20 cellular contexts compared by ENCODE assay signal in the genomic region with DNA sequence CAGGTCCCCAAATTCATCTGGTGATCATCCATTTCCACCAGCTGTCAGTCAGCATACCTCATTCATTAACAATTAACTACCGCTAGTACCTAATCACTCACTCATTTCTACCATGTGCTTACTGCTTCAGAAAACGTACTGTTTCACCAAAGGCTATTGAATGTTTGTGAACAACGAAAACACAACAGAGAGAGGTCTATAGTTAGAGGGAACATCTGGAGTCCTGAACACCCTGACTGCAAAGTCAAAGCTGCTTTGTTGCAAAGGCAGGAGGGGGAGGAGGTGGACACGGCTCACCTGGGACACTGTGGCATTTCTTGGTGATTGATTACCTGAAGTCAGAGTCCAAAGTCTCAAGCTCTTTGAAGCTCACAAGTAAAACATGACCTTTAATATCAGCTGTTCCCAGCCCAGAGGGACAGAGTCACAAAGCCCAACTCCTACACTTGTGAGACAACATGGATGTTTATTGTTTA.
DNase-seq lines count a peak whose midpoint lies in the region; ATAC-seq, FAIRE-seq and TF ChIP-seq lines count a peak whose summit lies in the region.
"Had no signal": no experiment of that assay in that cellular context is flagged by ENCODE, and none has a peak within 500 bp of the region (broad histone marks: within the 10 kb centered on the region; RNA-seq: fewer than 3 reads in every experiment).

No MANE protein-coding gene starts in this region.

- H3K4me1 ChIP-seq in kidney (ENCODE audit: control insufficient read depth in 1 of 2, insufficient read depth in 1 of 2, low read depth in 1 of 2, low read length in 2 of 2) (peaks cover 5 to 18% of the 10 kb centered on the region in 2 donors), adrenal gland (replicated peaks in 1 of 2) (no peaks in the 10 kb centered on the region)
- H3K4me1 ChIP-seq: BLaER1 treated with 17β-estradiol and CSF1 and Interleukin-3, amounts not matched to agents 10 nM and 100 nM; upper lobe of right lung had no signal

- H3K36me3 ChIP-seq in kidney (ENCODE audit: control insufficient read depth in 1 of 2, insufficient read depth in 2 of 2, low read length in 2 of 2) (no peaks in the 10 kb centered on the region), adrenal gland (replicated peaks in 1 of 2) (no peaks in the 10 kb centered on the region)
- H3K36me3 ChIP-seq: BLaER1 treated with 17β-estradiol and CSF1 and Interleukin-3, amounts not matched to agents 10 nM and 100 nM; upper lobe of right lung had no signal

- H3K27ac ChIP-seq in kidney (ENCODE audit: low read depth in 2 of 2, low read length in 2 of 2) (peak overlapping the region; percentile 30 to 38), adrenal gland (no peak overlapping the region)
- H3K27ac ChIP-seq: 22Rv1; BLaER1 treated with 17β-estradiol and CSF1 and Interleukin-3, amounts not matched to agents 10 nM and 100 nM; upper lobe of right lung had no signal

- no peaks in the 10 kb centered on the region for H3K36me3 Mint-ChIP-seq in activated CD4-positive, alpha-beta T cell treated with anti-CD3 and anti-CD28 coated beads, Interleukin-2, amount 10 ng/mL, durations not matched to agents 24 days and 14 days (ENCODE audit: low read depth)
- H3K36me3 Mint-ChIP-seq in natural killer cell, result no peaks in the 10 kb centered on the region
- H3K36me3 Mint-ChIP-seq: stimulated activated naive B cell treated with anti-CD40 and anti-IgM and Interleukin-4, amounts not matched to agents 10 μg/mL and 1 μg/mL and 100 μg/mL, for 72 hours had no signal

- peak; percentile 20 for DNase-seq in activated CD4-positive, alpha-beta T cell treated with anti-CD3 and anti-CD28 coated beads, Interleukin-2, amount 10 ng/mL, durations not matched to agents 24 days and 14 days
- DNase-seq in activated CD4-positive, alpha-beta T cell treated with anti-CD3 and anti-CD28 coated beads for 48 hours, result no peak
- DNase-seq in kidney (no peak), adrenal gland (no peak), natural killer cell (no peak), globus pallidus (ENCODE audit: low spot score) (no peak)
- DNase-seq: activated CD4-positive, alpha-beta T cell treated with anti-CD3 and anti-CD28 coated beads for 1 hour; activated gamma-delta T cell treated with Interleukin-2 at 50 U/mL for 16 hours; anterior cingulate cortex; left ventricle myocardium superior; NCI-H146; NCI-H446; SHP77 treated with DMSO at 0.1 percent for 48 hours; stimulated activated naive B cell treated with anti-CD40 and anti-IgM and Interleukin-4, amounts not matched to agents 10 μg/mL and 1 μg/mL and 100 μg/mL, for 72 hours; upper lobe of right lung had no signal

- no peaks in the 10 kb centered on the region for H3K9me3 ChIP-seq in kidney (ENCODE audit: control insufficient read depth in 1 of 2, low read length in 2 of 2)
- H3K9me3 ChIP-seq in adrenal gland (replicated peaks in 1 of 3), result no peaks in the 10 kb centered on the region
- H3K9me3 ChIP-seq: BLaER1 treated with 17β-estradiol and CSF1 and Interleukin-3, amounts not matched to agents 10 nM and 100 nM; upper lobe of right lung had no signal

- TF ChIP-seq POLR2A in adrenal gland (IDR thresholded peaks at IDR 0.05), result no peak

- H3K4me3 ChIP-seq in kidney (ENCODE audit: low read length in 2 of 2), result peak overlapping the region in 1 of 2 donors; percentile 1
- H3K4me3 ChIP-seq in adrenal gland, result no peak overlapping the region
- H3K4me3 ChIP-seq: BLaER1 treated with 17β-estradiol and CSF1 and Interleukin-3, amounts not matched to agents 10 nM and 100 nM; upper lobe of right lung had no signal

- 54 to 62% (median 56%) methylated on average over 4 of the region's 4 CpGs for WGBS in adrenal gland, 4 donors

- intact Hi-C loops in activated CD4-positive, alpha-beta T cell treated with anti-CD3 and anti-CD28 coated beads, Interleukin-2, amount 10 ng/mL, durations not matched to agents 24 days and 14 days (cut with micrococcal nuclease), result no loop called here
- intact Hi-C loops in kidney (cut with DNase I), result no loop called here
- intact Hi-C loops in adrenal gland (cut with DNase I), result no loop called here
- intact Hi-C loops in natural killer cell (cut with micrococcal nuclease), result no loop called here

- no peak for FAIRE-seq in kidney (lab: Jason Lieb, UNC)
- FAIRE-seq: endometrium had no signal

- H3K9me3 Mint-ChIP-seq in activated CD4-positive, alpha-beta T cell treated with anti-CD3 and anti-CD28 coated beads, Interleukin-2, amount 10 ng/mL, durations not matched to agents 24 days and 14 days, result no peaks in the 10 kb centered on the region
- H3K9me3 Mint-ChIP-seq in natural killer cell, result no peaks in the 10 kb centered on the region
- H3K9me3 Mint-ChIP-seq: stimulated activated naive B cell treated with anti-CD40 and anti-IgM and Interleukin-4, amounts not matched to agents 10 μg/mL and 1 μg/mL and 100 μg/mL, for 72 hours had no signal

- no peak overlapping the region for H3K27ac Mint-ChIP-seq in activated CD4-positive, alpha-beta T cell treated with anti-CD3 and anti-CD28 coated beads, Interleukin-2, amount 10 ng/mL, durations not matched to agents 24 days and 14 days
- H3K27ac Mint-ChIP-seq in natural killer cell, result no peak overlapping the region
- H3K27ac Mint-ChIP-seq: stimulated activated naive B cell treated with anti-CD40 and anti-IgM and Interleukin-4, amounts not matched to agents 10 μg/mL and 1 μg/mL and 100 μg/mL, for 72 hours had no signal

- TF ChIP-seq CTCF in kidney (IDR thresholded peaks at IDR 0.05; ENCODE audit: borderline replicate concordance, extremely low read depth, insufficient read depth) (no peak), adrenal gland (IDR thresholded peaks at IDR 0.05) (no peak), natural killer cell (IDR thresholded peaks at IDR 0.05) (no peak)

- no peaks in the 10 kb centered on the region for H3K27me3 ChIP-seq in adrenal gland
- H3K27me3 ChIP-seq: BLaER1 treated with 17β-estradiol and CSF1 and Interleukin-3, amounts not matched to agents 10 nM and 100 nM; upper lobe of right lung had no signal

- no peaks in the 10 kb centered on the region for H3K4me1 Mint-ChIP-seq in activated CD4-positive, alpha-beta T cell treated with anti-CD3 and anti-CD28 coated beads, Interleukin-2, amount 10 ng/mL, durations not matched to agents 24 days and 14 days
- no peaks in the 10 kb centered on the region for H3K4me1 Mint-ChIP-seq in natural killer cell

- ATAC-seq in HG02981 (IDR thresholded peaks at IDR 0.05; ENCODE audit: unreplicated experiment), result peak; percentile 55
- no peak for ATAC-seq in natural killer cell
- ATAC-seq in activated CD4-positive, CD25-positive, alpha-beta regulatory T cell treated with anti-CD3 and anti-CD28 coated beads, Interleukin-2, amount 50 U/mL, for 24 hours, result no peak
- ATAC-seq: left ventricle myocardium superior; stimulated activated naive B cell treated with anti-CD40 and anti-IgM and Interleukin-4, amounts not matched to agents 10 μg/mL and 1 μg/mL and 100 μg/mL, for 72 hours; upper lobe of right lung had no signal

- no peaks in the 10 kb centered on the region for H3K27me3 Mint-ChIP-seq in activated CD4-positive, alpha-beta T cell treated with anti-CD3 and anti-CD28 coated beads, Interleukin-2, amount 10 ng/mL, durations not matched to agents 24 days and 14 days
- no peaks in the 10 kb centered on the region for H3K27me3 Mint-ChIP-seq in natural killer cell (ENCODE audit: low read depth in 2 of 2)

- no peak overlapping the region for H3K9ac ChIP-seq in kidney (ENCODE audit: low read length in 2 of 2)
- H3K9ac ChIP-seq: BLaER1 treated with 17β-estradiol and CSF1 and Interleukin-3, amounts not matched to agents 10 nM and 100 nM had no signal

- H3K4me3 Mint-ChIP-seq in activated CD4-positive, alpha-beta T cell treated with anti-CD3 and anti-CD28 coated beads, Interleukin-2, amount 10 ng/mL, durations not matched to agents 24 days and 14 days, result no peak overlapping the region
- H3K4me3 Mint-ChIP-seq in natural killer cell, result no peak overlapping the region
- H3K4me3 Mint-ChIP-seq: stimulated activated naive B cell treated with anti-CD40 and anti-IgM and Interleukin-4, amounts not matched to agents 10 μg/mL and 1 μg/mL and 100 μg/mL, for 72 hours had no signal

Comparison
In these comparisons a context has a peak if more than half of its experiments do, and no peak if none do; other contexts are left out.
1. H3K27ac ChIP-seq: peak in kidney (2 of 2); none in adrenal gland (0 of 5).